Comparison of ENCODE assay signal across 18 cellular contexts in the genomic region with DNA sequence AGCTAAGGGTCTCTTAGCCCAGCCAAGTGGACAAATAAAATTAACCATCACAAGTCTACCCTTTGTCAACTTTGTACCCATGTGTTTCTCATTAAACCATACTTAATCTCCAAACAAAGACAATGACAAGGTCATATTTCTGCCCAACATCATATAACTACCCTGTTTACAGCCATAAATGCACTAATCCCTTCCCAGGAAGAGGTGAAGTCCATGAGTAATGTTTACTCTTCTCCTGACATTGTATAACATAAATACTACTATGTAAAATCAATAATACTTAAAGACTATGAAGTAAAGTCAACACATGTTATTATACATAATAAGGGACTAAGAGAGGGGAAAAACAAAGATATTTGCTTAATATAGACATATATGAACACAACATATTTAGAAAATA.
"Had no signal": no experiment of that assay in that cellular context is flagged by ENCODE, and none has a peak within 500 bp of the region (broad histone marks: within the 10 kb centered on the region; RNA-seq: fewer than 3 reads in every experiment).

No MANE protein-coding gene starts in this region.

- H3K27me3 ChIP-seq: esophagus muscularis mucosa, gastroesophageal sphincter, heart right ventricle, neural progenitor cell, right atrium auricular region, tibial nerve had no signal

- DNase-seq: activated CD4-positive, alpha-beta memory T cell treated with anti-CD3 and anti-CD28 coated beads for 36 hours; activated CD4-positive, alpha-beta T cell treated with anti-CD3 and anti-CD28 coated beads for 4 hours; activated gamma-delta T cell treated with Interleukin-2 at 50 U/mL for 16 hours; activated T-cell treated with anti-CD3 and anti-CD28 coated beads for 4 hours; amygdala; dermis blood vessel endothelial cell; effector memory CD4-positive, alpha-beta T cell; heart right ventricle; mesenchymal stem cell; naive thymus-derived CD4-positive, alpha-beta T cell; stimulated activated naive CD8-positive, alpha-beta T cell treated with anti-CD3 and anti-CD28 coated beads, Interleukin-15, Interleukin-2, amounts not matched to agents 100 U/mL and 50 U/mL, for 24 hours; substantia nigra had no signal

- ATAC-seq: gastroesophageal sphincter; heart right ventricle; naive thymus-derived CD4-positive, alpha-beta T cell; stimulated activated naive CD8-positive, alpha-beta T cell treated with anti-CD3 and anti-CD28 coated beads, Interleukin-15, Interleukin-2, amounts not matched to agents 100 U/mL and 50 U/mL, for 24 hours; WTC11 had no signal

- H3K36me3 ChIP-seq: esophagus muscularis mucosa, gastroesophageal sphincter, heart right ventricle, neural progenitor cell, right atrium auricular region, tibial nerve had no signal

- H3K4me3 ChIP-seq: esophagus muscularis mucosa, gastroesophageal sphincter, heart right ventricle, neural progenitor cell, right atrium auricular region, tibial nerve had no signal

- H3K4me1 ChIP-seq: esophagus muscularis mucosa, gastroesophageal sphincter, heart right ventricle, neural progenitor cell, right atrium auricular region, tibial nerve had no signal

- H3K9me3 ChIP-seq: esophagus muscularis mucosa, gastroesophageal sphincter, heart right ventricle, right atrium auricular region, tibial nerve had no signal

- H3K27ac ChIP-seq: esophagus muscularis mucosa, gastroesophageal sphincter, heart right ventricle, neural progenitor cell, right atrium auricular region, tibial nerve had no signal
